ENCODE assay signal across 1 cellular context in the genomic region with DNA sequence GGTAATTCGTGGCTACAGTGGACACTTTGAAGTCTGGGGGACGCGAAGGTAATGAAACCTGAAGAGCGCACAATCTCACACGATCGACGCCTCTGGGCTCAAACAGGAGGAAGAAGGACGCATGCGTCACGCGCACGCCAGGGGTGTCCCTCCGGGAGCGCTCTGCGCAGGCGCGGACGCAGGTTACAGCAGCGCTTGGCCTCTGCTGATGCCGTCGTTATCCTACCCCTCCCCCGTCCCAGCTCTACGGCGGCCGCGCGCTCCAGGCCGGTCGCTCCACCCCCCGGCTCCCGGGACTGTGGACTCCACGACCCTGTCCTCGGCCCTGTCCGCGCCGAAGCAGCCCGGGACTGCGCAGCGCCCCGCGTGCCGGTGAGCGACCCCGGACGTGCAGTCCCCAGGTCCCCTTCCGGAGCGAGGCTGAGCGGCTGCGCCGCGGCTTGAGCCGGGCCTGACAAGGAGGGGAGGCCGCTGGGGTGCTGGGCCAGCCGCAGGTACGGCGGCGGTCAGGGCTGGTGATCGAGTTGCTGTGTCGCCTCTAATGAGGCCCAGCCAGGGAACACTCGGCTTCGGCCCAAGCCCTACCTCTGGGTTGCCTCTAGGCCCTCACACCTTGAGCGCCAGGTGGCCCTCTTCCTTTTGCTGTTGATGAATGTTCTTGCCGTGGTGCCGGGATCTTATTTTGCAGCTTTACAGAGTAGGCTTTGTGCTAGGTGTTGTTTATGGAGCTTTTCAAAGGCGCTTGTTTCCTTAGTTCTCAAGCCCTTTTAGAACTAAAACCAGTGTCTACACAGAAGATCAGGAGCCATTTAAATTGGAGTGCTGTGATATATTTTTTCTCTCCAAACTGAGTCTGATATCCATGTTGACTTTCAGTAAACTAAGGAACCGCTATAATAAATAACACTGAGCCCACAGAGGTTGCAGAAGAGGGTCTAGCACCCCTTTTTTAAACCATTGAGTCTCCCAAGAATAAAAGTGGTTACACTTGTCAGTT.
A peak's percentile ranks its signal among the peaks of the same experiment; 100 is the strongest.
TF ChIP-seq lines count a peak whose summit lies in the region.

A gene (plus strand): TSS at position 241 of the 997 bp plus-strand sequence. CDS start 3,517 bp downstream, outside the sequence.

TF ChIP-seq in WTC11, 78 proteins besides CTCF, POLR2A, EP300 and RAD21 (continued from another document and continues in another):
- TF ChIP-seq, protein P1, sequence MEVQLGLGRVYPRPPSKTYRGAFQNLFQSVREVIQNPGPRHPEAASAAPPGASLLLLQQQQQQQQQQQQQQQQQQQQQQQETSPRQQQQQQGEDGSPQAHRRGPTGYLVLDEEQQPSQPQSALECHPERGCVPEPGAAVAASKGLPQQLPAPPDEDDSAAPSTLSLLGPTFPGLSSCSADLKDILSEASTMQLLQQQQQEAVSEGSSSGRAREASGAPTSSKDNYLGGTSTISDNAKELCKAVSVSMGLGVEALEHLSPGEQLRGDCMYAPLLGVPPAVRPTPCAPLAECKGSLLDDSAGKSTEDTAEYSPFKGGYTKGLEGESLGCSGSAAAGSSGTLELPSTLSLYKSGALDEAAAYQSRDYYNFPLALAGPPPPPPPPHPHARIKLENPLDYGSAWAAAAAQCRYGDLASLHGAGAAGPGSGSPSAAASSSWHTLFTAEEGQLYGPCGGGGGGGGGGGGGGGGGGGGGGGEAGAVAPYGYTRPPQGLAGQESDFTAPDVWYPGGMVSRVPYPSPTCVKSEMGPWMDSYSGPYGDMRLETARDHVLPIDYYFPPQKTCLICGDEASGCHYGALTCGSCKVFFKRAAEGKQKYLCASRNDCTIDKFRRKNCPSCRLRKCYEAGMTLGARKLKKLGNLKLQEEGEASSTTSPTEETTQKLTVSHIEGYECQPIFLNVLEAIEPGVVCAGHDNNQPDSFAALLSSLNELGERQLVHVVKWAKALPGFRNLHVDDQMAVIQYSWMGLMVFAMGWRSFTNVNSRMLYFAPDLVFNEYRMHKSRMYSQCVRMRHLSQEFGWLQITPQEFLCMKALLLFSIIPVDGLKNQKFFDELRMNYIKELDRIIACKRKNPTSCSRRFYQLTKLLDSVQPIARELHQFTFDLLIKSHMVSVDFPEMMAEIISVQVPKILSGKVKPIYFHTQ (CRISPR knock-in tag; IDR thresholded peaks at IDR 0.05) = no peak
- TF ChIP-seq, protein P2, sequence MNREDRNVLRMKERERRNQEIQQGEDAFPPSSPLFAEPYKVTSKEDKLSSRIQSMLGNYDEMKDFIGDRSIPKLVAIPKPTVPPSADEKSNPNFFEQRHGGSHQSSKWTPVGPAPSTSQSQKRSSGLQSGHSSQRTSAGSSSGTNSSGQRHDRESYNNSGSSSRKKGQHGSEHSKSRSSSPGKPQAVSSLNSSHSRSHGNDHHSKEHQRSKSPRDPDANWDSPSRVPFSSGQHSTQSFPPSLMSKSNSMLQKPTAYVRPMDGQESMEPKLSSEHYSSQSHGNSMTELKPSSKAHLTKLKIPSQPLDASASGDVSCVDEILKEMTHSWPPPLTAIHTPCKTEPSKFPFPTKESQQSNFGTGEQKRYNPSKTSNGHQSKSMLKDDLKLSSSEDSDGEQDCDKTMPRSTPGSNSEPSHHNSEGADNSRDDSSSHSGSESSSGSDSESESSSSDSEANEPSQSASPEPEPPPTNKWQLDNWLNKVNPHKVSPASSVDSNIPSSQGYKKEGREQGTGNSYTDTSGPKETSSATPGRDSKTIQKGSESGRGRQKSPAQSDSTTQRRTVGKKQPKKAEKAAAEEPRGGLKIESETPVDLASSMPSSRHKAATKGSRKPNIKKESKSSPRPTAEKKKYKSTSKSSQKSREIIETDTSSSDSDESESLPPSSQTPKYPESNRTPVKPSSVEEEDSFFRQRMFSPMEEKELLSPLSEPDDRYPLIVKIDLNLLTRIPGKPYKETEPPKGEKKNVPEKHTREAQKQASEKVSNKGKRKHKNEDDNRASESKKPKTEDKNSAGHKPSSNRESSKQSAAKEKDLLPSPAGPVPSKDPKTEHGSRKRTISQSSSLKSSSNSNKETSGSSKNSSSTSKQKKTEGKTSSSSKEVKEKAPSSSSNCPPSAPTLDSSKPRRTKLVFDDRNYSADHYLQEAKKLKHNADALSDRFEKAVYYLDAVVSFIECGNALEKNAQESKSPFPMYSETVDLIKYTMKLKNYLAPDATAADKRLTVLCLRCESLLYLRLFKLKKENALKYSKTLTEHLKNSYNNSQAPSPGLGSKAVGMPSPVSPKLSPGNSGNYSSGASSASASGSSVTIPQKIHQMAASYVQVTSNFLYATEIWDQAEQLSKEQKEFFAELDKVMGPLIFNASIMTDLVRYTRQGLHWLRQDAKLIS (CRISPR knock-in tag; IDR thresholded peaks at IDR 0.05; ENCODE audit: borderline replicate concordance) = peak; percentile 92; the same call in 1 of the 2 replicates
- TF ChIP-seq HMGA2 (CRISPR knock-in tag; IDR thresholded peaks at IDR 0.05) = no peak
- TF ChIP-seq, protein P3, sequence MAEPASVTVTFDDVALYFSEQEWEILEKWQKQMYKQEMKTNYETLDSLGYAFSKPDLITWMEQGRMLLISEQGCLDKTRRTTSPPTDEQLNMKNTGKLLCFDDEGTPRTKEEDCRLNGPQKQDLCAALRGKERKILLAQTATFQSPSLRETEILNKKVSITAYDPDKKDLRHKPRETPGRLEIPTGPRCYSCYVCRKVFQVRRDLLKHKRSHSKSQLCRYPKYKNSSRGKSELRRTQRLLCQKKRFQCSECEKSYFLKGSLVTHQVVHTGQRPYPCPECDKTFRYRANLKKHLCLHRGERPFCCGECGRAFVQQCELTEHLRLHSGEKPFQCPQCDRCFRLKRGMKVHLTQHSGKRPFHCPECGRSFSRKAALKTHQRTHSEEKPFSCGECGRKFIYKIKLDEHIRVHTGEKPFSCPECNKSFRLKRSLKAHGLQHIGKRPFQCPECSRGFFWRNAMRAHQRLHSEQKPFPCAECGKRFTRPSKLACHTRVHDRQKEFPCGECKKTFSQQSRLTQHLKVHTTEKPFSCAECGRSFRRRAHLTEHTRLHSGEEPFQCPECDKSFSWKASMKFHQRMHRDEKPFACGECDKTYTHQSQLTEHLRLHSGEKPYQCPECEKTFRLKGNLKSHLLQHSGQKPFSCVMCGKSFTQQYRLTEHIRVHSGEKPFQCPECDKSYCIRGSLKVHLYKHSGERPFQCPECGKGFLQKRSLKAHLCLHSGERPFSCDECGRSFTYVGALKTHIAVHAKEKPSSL (CRISPR knock-in tag; conservative IDR thresholded peaks at IDR 0.05) = no peak
- no peak for TF ChIP-seq NR3C1 (CRISPR knock-in tag; conservative IDR thresholded peaks at IDR 0.05; ENCODE audit: low read depth)
- no peak for TF ChIP-seq MXD4 (CRISPR knock-in tag; IDR thresholded peaks at IDR 0.05; ENCODE audit: borderline replicate concordance)
- TF ChIP-seq, protein P4, sequence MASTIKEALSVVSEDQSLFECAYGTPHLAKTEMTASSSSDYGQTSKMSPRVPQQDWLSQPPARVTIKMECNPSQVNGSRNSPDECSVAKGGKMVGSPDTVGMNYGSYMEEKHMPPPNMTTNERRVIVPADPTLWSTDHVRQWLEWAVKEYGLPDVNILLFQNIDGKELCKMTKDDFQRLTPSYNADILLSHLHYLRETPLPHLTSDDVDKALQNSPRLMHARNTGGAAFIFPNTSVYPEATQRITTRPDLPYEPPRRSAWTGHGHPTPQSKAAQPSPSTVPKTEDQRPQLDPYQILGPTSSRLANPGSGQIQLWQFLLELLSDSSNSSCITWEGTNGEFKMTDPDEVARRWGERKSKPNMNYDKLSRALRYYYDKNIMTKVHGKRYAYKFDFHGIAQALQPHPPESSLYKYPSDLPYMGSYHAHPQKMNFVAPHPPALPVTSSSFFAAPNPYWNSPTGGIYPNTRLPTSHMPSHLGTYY (CRISPR knock-in tag; IDR thresholded peaks at IDR 0.05) = peak; percentile 73; the same call in 1 of the 2 replicates
- TF ChIP-seq EMX1 (CRISPR knock-in tag; IDR thresholded peaks at IDR 0.05) = no peak
- TF ChIP-seq, protein P5, sequence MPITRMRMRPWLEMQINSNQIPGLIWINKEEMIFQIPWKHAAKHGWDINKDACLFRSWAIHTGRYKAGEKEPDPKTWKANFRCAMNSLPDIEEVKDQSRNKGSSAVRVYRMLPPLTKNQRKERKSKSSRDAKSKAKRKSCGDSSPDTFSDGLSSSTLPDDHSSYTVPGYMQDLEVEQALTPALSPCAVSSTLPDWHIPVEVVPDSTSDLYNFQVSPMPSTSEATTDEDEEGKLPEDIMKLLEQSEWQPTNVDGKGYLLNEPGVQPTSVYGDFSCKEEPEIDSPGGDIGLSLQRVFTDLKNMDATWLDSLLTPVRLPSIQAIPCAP (CRISPR knock-in tag; IDR thresholded peaks at IDR 0.05) = peak; percentile 90
- TF ChIP-seq IRF2 (CRISPR knock-in tag; IDR thresholded peaks at IDR 0.05; ENCODE audit: borderline replicate concordance, low read depth) = no peak
- TF ChIP-seq, protein P6, sequence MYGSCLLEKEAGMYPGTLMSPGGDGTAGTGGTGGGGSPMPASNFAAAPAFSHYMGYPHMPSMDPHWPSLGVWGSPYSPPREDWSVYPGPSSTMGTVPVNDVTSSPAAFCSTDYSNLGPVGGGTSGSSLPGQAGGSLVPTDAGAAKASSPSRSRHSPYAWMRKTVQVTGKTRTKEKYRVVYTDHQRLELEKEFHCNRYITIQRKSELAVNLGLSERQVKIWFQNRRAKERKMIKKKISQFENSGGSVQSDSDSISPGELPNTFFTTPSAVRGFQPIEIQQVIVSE (CRISPR knock-in tag; IDR thresholded peaks at IDR 0.05; ENCODE audit: borderline replicate concordance) = no peak
- TF ChIP-seq JAZF1 (CRISPR knock-in tag; IDR thresholded peaks at IDR 0.05) = no peak
- no peak for TF ChIP-seq NFATC4 (CRISPR knock-in tag; IDR thresholded peaks at IDR 0.05)
- TF ChIP-seq, protein P7, sequence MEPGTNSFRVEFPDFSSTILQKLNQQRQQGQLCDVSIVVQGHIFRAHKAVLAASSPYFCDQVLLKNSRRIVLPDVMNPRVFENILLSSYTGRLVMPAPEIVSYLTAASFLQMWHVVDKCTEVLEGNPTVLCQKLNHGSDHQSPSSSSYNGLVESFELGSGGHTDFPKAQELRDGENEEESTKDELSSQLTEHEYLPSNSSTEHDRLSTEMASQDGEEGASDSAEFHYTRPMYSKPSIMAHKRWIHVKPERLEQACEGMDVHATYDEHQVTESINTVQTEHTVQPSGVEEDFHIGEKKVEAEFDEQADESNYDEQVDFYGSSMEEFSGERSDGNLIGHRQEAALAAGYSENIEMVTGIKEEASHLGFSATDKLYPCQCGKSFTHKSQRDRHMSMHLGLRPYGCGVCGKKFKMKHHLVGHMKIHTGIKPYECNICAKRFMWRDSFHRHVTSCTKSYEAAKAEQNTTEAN (CRISPR knock-in tag; IDR thresholded peaks at IDR 0.05) = peak; percentile 76; the same call in 1 of the 2 replicates
- TF ChIP-seq SP1 (CRISPR knock-in tag; conservative IDR thresholded peaks at IDR 0.05) = peak; percentile 80
- TF ChIP-seq SMAD4 (CRISPR knock-in tag; IDR thresholded peaks at IDR 0.05) = no peak; the same call in 1 of the 2 replicates
- TF ChIP-seq, protein P8, sequence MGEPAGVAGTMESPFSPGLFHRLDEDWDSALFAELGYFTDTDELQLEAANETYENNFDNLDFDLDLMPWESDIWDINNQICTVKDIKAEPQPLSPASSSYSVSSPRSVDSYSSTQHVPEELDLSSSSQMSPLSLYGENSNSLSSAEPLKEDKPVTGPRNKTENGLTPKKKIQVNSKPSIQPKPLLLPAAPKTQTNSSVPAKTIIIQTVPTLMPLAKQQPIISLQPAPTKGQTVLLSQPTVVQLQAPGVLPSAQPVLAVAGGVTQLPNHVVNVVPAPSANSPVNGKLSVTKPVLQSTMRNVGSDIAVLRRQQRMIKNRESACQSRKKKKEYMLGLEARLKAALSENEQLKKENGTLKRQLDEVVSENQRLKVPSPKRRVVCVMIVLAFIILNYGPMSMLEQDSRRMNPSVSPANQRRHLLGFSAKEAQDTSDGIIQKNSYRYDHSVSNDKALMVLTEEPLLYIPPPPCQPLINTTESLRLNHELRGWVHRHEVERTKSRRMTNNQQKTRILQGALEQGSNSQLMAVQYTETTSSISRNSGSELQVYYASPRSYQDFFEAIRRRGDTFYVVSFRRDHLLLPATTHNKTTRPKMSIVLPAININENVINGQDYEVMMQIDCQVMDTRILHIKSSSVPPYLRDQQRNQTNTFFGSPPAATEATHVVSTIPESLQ (CRISPR knock-in tag; IDR thresholded peaks at IDR 0.05) = no peak
- peak; percentile 89; the same call in 1 of the 2 replicates for TF ChIP-seq FOXP1 (CRISPR knock-in tag; IDR thresholded peaks at IDR 0.05; ENCODE audit: borderline replicate concordance)
- peak; percentile 83 for TF ChIP-seq GABPB1 (CRISPR knock-in tag; IDR thresholded peaks at IDR 0.05)
- TF ChIP-seq, protein P9, sequence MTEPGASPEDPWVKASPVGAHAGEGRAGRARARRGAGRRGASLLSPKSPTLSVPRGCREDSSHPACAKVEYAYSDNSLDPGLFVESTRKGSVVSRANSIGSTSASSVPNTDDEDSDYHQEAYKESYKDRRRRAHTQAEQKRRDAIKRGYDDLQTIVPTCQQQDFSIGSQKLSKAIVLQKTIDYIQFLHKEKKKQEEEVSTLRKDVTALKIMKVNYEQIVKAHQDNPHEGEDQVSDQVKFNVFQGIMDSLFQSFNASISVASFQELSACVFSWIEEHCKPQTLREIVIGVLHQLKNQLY (CRISPR knock-in tag; IDR thresholded peaks at IDR 0.05) = no peak; the same call in 1 of the 2 replicates
- no peak for TF ChIP-seq PRRX2 (CRISPR knock-in tag; IDR thresholded peaks at IDR 0.05)
- peak; percentile 86 for TF ChIP-seq NR1H2 (CRISPR knock-in tag; IDR thresholded peaks at IDR 0.05)
- TF ChIP-seq, protein P10, sequence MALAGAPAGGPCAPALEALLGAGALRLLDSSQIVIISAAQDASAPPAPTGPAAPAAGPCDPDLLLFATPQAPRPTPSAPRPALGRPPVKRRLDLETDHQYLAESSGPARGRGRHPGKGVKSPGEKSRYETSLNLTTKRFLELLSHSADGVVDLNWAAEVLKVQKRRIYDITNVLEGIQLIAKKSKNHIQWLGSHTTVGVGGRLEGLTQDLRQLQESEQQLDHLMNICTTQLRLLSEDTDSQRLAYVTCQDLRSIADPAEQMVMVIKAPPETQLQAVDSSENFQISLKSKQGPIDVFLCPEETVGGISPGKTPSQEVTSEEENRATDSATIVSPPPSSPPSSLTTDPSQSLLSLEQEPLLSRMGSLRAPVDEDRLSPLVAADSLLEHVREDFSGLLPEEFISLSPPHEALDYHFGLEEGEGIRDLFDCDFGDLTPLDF (CRISPR knock-in tag; IDR thresholded peaks at IDR 0.05) = peak; percentile 88; the same call in 1 of the 2 replicates
- no peak for TF ChIP-seq NFYB (CRISPR knock-in tag; conservative IDR thresholded peaks at IDR 0.05; ENCODE audit: low read depth)
- TF ChIP-seq, protein P11, sequence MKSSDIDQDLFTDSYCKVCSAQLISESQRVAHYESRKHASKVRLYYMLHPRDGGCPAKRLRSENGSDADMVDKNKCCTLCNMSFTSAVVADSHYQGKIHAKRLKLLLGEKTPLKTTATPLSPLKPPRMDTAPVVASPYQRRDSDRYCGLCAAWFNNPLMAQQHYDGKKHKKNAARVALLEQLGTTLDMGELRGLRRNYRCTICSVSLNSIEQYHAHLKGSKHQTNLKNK (CRISPR knock-in tag; IDR thresholded peaks at IDR 0.05) = no peak
- TF ChIP-seq, protein P12, sequence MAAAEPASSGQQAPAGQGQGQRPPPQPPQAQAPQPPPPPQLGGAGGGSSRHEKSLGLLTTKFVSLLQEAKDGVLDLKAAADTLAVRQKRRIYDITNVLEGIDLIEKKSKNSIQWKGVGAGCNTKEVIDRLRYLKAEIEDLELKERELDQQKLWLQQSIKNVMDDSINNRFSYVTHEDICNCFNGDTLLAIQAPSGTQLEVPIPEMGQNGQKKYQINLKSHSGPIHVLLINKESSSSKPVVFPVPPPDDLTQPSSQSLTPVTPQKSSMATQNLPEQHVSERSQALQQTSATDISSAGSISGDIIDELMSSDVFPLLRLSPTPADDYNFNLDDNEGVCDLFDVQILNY (CRISPR knock-in tag; IDR thresholded peaks at IDR 0.05) = peak; percentile 96
- peak; percentile 24; the same call in 1 of the 2 replicates for TF ChIP-seq KAT7 (CRISPR knock-in tag; IDR thresholded peaks at IDR 0.05; ENCODE audit: borderline replicate concordance)
